5 cellular contexts compared by ENCODE assay signal in the genomic region with DNA sequence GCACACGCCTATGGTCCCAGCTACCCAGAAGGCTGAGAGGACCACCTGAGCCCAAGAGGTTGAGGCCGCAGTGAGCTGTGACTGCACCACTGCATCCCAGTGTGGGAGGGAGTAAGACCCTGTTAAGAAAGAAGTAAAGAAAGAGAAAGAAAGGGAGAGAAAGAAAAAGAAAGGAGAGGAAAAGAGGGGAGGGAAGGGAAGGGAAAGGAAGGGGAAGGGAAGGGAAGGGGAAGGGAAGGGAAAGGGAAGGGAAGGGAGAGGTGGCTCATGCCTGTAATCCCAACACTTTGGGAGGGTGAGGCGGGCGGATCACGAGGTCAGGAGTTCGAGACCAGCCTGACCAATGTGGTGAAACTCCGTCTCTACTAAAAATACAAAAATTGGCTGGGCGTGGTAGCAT. TPM values are rescaled to one million over a fixed set of nuclear protein-coding genes. Genes with fewer than 3 reads are reported as not detected.
DNase-seq lines count a peak whose midpoint lies in the region; ATAC-seq, FAIRE-seq and TF ChIP-seq lines count a peak whose summit lies in the region.
"Not testable (repeated sequence)": the region's sequence is repeated elsewhere in the genome, so short reads cannot be mapped to it uniquely, and the experiment has no call there.

No MANE protein-coding gene starts in this region.

- not testable (repeated sequence) for BruUV-seq in HepG2 (replicated peaks; lab: Mats Ljungman, UMichigan)

- H3K4me2 ChIP-seq in HepG2 (ENCODE audit: low read depth, low read length) = not testable (repeated sequence)

- peaks cover 34 to 86% of the 10 kb centered on the region in 2 experiments for H3K36me3 ChIP-seq in HEK293 (ENCODE audit: control insufficient read depth in 2 of 2, insufficient read depth in 1 of 2, low read length in 2 of 2)
- peaks cover 53 to 82% of the 10 kb centered on the region in 2 experiments for H3K36me3 ChIP-seq in HepG2 (replicated peaks in 1 of 2; ENCODE audit: control insufficient read depth in 1 of 2, insufficient read depth in 2 of 2, low read length in 2 of 2)

- H3K36me3 Mint-ChIP-seq in T-helper 2 cell treated with Interferon-gamma antibody and Interleukin-4, amounts not matched to agents 5 μg/mL and 100 μg/mL, for 36 hours (ENCODE audit: low read depth) = peaks cover 40% of the 10 kb centered on the region
- peaks cover 17% of the 10 kb centered on the region for H3K36me3 Mint-ChIP-seq in central memory CD8-positive, alpha-beta T cell (ENCODE audit: insufficient read depth)
- H3K36me3 Mint-ChIP-seq in stimulated activated effector memory CD8-positive, alpha-beta T cell treated with anti-CD3 and anti-CD28 coated beads, Interleukin-12 subunit alpha, Interleukin-12 subunit beta, amount 100 ng/mL, for 72 hours = peaks cover 94% of the 10 kb centered on the region

- H3K4me3 Mint-ChIP-seq in T-helper 2 cell treated with Interferon-gamma antibody and Interleukin-4, amounts not matched to agents 5 μg/mL and 100 μg/mL, for 36 hours; central memory CD8-positive, alpha-beta T cell; stimulated activated effector memory CD8-positive, alpha-beta T cell treated with anti-CD3 and anti-CD28 coated beads, Interleukin-12 subunit alpha, Interleukin-12 subunit beta, amount 100 ng/mL, for 72 hours: not testable (repeated sequence)

- 97% methylated on average over 8 of the region's 8 CpGs for WGBS in HepG2 (ENCODE audit: low lambda C conversion rate)

- not testable (repeated sequence) for H3K9me3 ChIP-seq in HEK293 (ENCODE audit: control insufficient read depth, insufficient read depth, low read depth, low read length); HepG2 (ENCODE audit: low read length)

- not testable (repeated sequence) for H3K4me1 ChIP-seq in HEK293 (ENCODE audit: control insufficient read depth, insufficient read depth, low read length); HepG2 (ENCODE audit: insufficient read depth, low read length)

- H3K9me3 Mint-ChIP-seq in T-helper 2 cell treated with Interferon-gamma antibody and Interleukin-4, amounts not matched to agents 5 μg/mL and 100 μg/mL, for 36 hours; central memory CD8-positive, alpha-beta T cell; stimulated activated effector memory CD8-positive, alpha-beta T cell treated with anti-CD3 and anti-CD28 coated beads, Interleukin-12 subunit alpha, Interleukin-12 subunit beta, amount 100 ng/mL, for 72 hours: not testable (repeated sequence)

- DNase-seq in T-helper 2 cell treated with Interferon-gamma antibody and Interleukin-4, amounts not matched to agents 5 μg/mL and 100 μg/mL, for 36 hours (ENCODE audit: low spot score); central memory CD8-positive, alpha-beta T cell (ENCODE audit: low spot score in 2 of 2); HepG2 (ENCODE audit: low spot score); stimulated activated effector memory CD8-positive, alpha-beta T cell treated with anti-CD3 and anti-CD28 coated beads, Interleukin-12 subunit alpha, Interleukin-12 subunit beta, amount 100 ng/mL, for 72 hours (ENCODE audit: low spot score in 2 of 2): not testable (repeated sequence)

- H3K27ac Mint-ChIP-seq in T-helper 2 cell treated with Interferon-gamma antibody and Interleukin-4, amounts not matched to agents 5 μg/mL and 100 μg/mL, for 36 hours = peak overlapping the region; percentile 49
- H3K27ac Mint-ChIP-seq in central memory CD8-positive, alpha-beta T cell (ENCODE audit: low read depth) = peak overlapping the region; percentile 72
- H3K27ac Mint-ChIP-seq in stimulated activated effector memory CD8-positive, alpha-beta T cell treated with anti-CD3 and anti-CD28 coated beads, Interleukin-12 subunit alpha, Interleukin-12 subunit beta, amount 100 ng/mL, for 72 hours = peak overlapping the region; percentile 86

- CTCF ChIA-PET in HEK293 (lab: Yijun Ruan, JAX) = interaction anchor here (0.6 to 1.5 kb wide), 3 partner anchors 14 to 103 kb away, joined by 3 read pairs; no protein-coding TSS in a partner anchor
- CTCF ChIA-PET in HepG2 (lab: Yijun Ruan, JAX; ENCODE audit: low intra/inter-chr PET ratio, low total read pairs) = not testable (repeated sequence)

- FAIRE-seq in HepG2 (lab: Jason Lieb, UNC) = not testable (repeated sequence)

- not testable (repeated sequence) for TF ChIP-seq CTCF in HEK293 (tag by site-specific recombination; IDR thresholded peaks at IDR 0.05); HepG2 (CRISPR knock-in tag; IDR thresholded peaks at IDR 0.05)

- H4K20me1 ChIP-seq in HepG2 (ENCODE audit: insufficient read depth, low read length) = not testable (repeated sequence)

- not testable (repeated sequence) for TF ChIP-seq RAD21 in HepG2 (CRISPR knock-in tag; IDR thresholded peaks at IDR 0.05)

- not testable (repeated sequence) for H2AFZ ChIP-seq in HepG2 (ENCODE audit: low read length)

- POLR2A ChIA-PET in HEK293 (lab: Yijun Ruan, JAX) (interaction anchor here (1.3 to 4.2 kb wide), 4 partner anchors 8 to 18 kb away, joined by 3 to 17 read pairs (median 5); a partner anchor contains a TSS), HepG2 (lab: Yijun Ruan, JAX) (interaction anchor here (1.4 kb wide), 1 partner anchor 12 kb away, joined by 4 read pairs; a partner anchor contains a TSS)

- not testable (repeated sequence) for H3K27ac ChIP-seq in HEK293 (ENCODE audit: extremely low read depth, low read depth, low read length); HepG2 (ENCODE audit: extremely low read length, insufficient read depth, low read length)

- not testable (repeated sequence) for H3K4me3 ChIP-seq in HEK293 (ENCODE audit: low read depth, low read length); HepG2 (replicated peaks in 1 of 3; ENCODE audit: insufficient read depth in 1 of 3, low read depth in 2 of 3, low read length in 3 of 3)

- H3K9ac ChIP-seq in HepG2 (ENCODE audit: insufficient read depth, low read depth, low read length) = not testable (repeated sequence)

- intact Hi-C loops in HepG2 (cut with micrococcal nuclease; ENCODE audit: unreplicated experiment) = not testable (repeated sequence)

- not testable (repeated sequence) for H3K79me2 ChIP-seq in HepG2 (ENCODE audit: insufficient read depth, low read length)

- in situ Hi-C loops in HepG2 (cut with HindIII; ENCODE audit: extremely low pct_ligation_motif_present, low pct_unique_long_range_greater_than_20kb) = not testable (repeated sequence)

- H3K27me3 ChIP-seq in HepG2 (ENCODE audit: control insufficient read depth in 1 of 2, insufficient read depth in 2 of 2, low read length in 2 of 2) = not testable (repeated sequence)

- TF ChIP-seq EP300 in HepG2 (IDR thresholded peaks at IDR 0.05; ENCODE audit: low read depth in 2 of 2, low read length in 2 of 2); HepG2 (CRISPR knock-in tag; IDR thresholded peaks at IDR 0.05; ENCODE audit: borderline replicate concordance): not testable (repeated sequence)

- H3K4me1 Mint-ChIP-seq in T-helper 2 cell treated with Interferon-gamma antibody and Interleukin-4, amounts not matched to agents 5 μg/mL and 100 μg/mL, for 36 hours (ENCODE audit: low read depth); central memory CD8-positive, alpha-beta T cell: not testable (repeated sequence)
- H3K4me1 Mint-ChIP-seq in stimulated activated effector memory CD8-positive, alpha-beta T cell treated with anti-CD3 and anti-CD28 coated beads, Interleukin-12 subunit alpha, Interleukin-12 subunit beta, amount 100 ng/mL, for 72 hours = peaks cover 12% of the 10 kb centered on the region

- not testable (repeated sequence) for ATAC-seq in central memory CD8-positive, alpha-beta T cell (replicated peaks; ENCODE audit: extremely low read depth, poor library complexity, severe bottlenecking); HepG2; stimulated activated effector memory CD8-positive, alpha-beta T cell treated with anti-CD3 and anti-CD28 coated beads, Interleukin-12 subunit alpha, Interleukin-12 subunit beta, amount 100 ng/mL, for 72 hours

- not testable (repeated sequence) for H3K27me3 Mint-ChIP-seq in T-helper 2 cell treated with Interferon-gamma antibody and Interleukin-4, amounts not matched to agents 5 μg/mL and 100 μg/mL, for 36 hours (ENCODE audit: low read depth); central memory CD8-positive, alpha-beta T cell

- not testable (repeated sequence) for TF ChIP-seq POLR2A in HepG2 (IDR thresholded peaks at IDR 0.05; ENCODE audit: insufficient read depth in 1 of 2, low read depth in 2 of 2, low read length in 2 of 2)

RNA-seq across cellular contexts. Expression of a gene that starts 12.2 kb away (rescaled TPM):
- 30.7 and 32.0 TPM in 2 replicates for total RNA-seq in HepG2 (2016; rRNA removed; fragmentation: Illumina TruSeq; extraction: Trizol)
- total RNA-seq in HepG2 (2016; cell fraction: cytosol; rRNA removed; fragmentation: Illumina TruSeq; extraction: Trizol; ENCODE audit: low read depth) = 1.6 and 2.2 TPM in 2 replicates
- total RNA-seq in HepG2 (2016; cell fraction: insoluble cytoplasmic fraction; rRNA removed; fragmentation: Illumina TruSeq; extraction: Trizol) = 27.3 and 31.2 TPM in 2 replicates
- total RNA-seq in HepG2 (2016; cell fraction: membrane; rRNA removed; fragmentation: Illumina TruSeq; extraction: Trizol) = 5.8 and 6.7 TPM in 2 replicates
- total RNA-seq in HepG2 (2016; cell fraction: nucleus; rRNA removed; fragmentation: Illumina TruSeq; extraction: Trizol) = 34.6 and 35.9 TPM in 2 replicates
- polyA plus RNA-seq in HepG2 (2011; rRNA removed) = 60.7 and 79.4 TPM in 2 replicates
- polyA plus RNA-seq in HepG2 (2011; cell fraction: cytosol; rRNA removed) = 38.0 and 49.6 TPM in 2 replicates
- polyA plus RNA-seq in HepG2 (2011; cell fraction: nucleus; rRNA removed) = 221 and 265 TPM in 2 replicates
- 36.5 and 41.4 TPM in 2 replicates for polyA plus RNA-seq in HepG2 (2012)
- 1.1 and 1.4 TPM in 2 replicates for polyA plus RNA-seq in HepG2 (2016; cell fraction: cytosol; fragmentation: Illumina TruSeq; extraction: Trizol; ENCODE audit: low read depth)
- polyA plus RNA-seq in HepG2 (2016; cell fraction: insoluble cytoplasmic fraction; fragmentation: Illumina TruSeq; extraction: Trizol; ENCODE audit: low read depth) = 16.9 and 21.5 TPM in 2 replicates
- polyA plus RNA-seq in HepG2 (2016; cell fraction: membrane; fragmentation: Illumina TruSeq; extraction: Trizol; ENCODE audit: low read depth) = 2.2 and 2.7 TPM in 2 replicates
- 63.7 and 70.4 TPM in 2 replicates for polyA plus RNA-seq in HepG2 (2016; cell fraction: nucleus; fragmentation: Illumina TruSeq; extraction: Trizol; ENCODE audit: insufficient read depth, low read depth)
- polyA minus RNA-seq in HepG2 (2011; rRNA and poly(A)+ RNA removed; ENCODE audit: low replicate concordance) = 14.4 and 143 TPM in 2 replicates
- 44.5 and 45.5 TPM in 2 replicates for polyA minus RNA-seq in HepG2 (2011; cell fraction: cytosol; rRNA and poly(A)+ RNA removed)
- polyA minus RNA-seq in HepG2 (2011; cell fraction: nucleus; rRNA and poly(A)+ RNA removed) = 65.0 and 67.0 TPM in 2 replicates

RNA-seq across cellular contexts. Expression of a gene that starts 17.8 kb away (rescaled TPM):
- total RNA-seq in HepG2 (2016; rRNA removed; fragmentation: Illumina TruSeq; extraction: Trizol) = 56.1 and 56.8 TPM in 2 replicates
- 24.7 and 25.2 TPM in 2 replicates for total RNA-seq in HepG2 (2016; cell fraction: cytosol; rRNA removed; fragmentation: Illumina TruSeq; extraction: Trizol; ENCODE audit: low read depth)
- total RNA-seq in HepG2 (2016; cell fraction: insoluble cytoplasmic fraction; rRNA removed; fragmentation: Illumina TruSeq; extraction: Trizol) = 45.8 and 58.5 TPM in 2 replicates
- 19.8 and 24.7 TPM in 2 replicates for total RNA-seq in HepG2 (2016; cell fraction: membrane; rRNA removed; fragmentation: Illumina TruSeq; extraction: Trizol)
- total RNA-seq in HepG2 (2016; cell fraction: nucleus; rRNA removed; fragmentation: Illumina TruSeq; extraction: Trizol) = 29.3 and 31.1 TPM in 2 replicates
- polyA plus RNA-seq in HepG2 (2011; rRNA removed) = 65.6 and 69.9 TPM in 2 replicates
- polyA plus RNA-seq in HepG2 (2011; cell fraction: cytosol; rRNA removed) = 54.5 and 71.8 TPM in 2 replicates
- 75.8 and 91.0 TPM in 2 replicates for polyA plus RNA-seq in HepG2 (2011; cell fraction: nucleus; rRNA removed)
- 95.2 and 116 TPM in 2 replicates for polyA plus RNA-seq in HepG2 (2012)
- polyA plus RNA-seq in HepG2 (2016; cell fraction: cytosol; fragmentation: Illumina TruSeq; extraction: Trizol; ENCODE audit: low read depth) = 24.0 and 25.5 TPM in 2 replicates
- polyA plus RNA-seq in HepG2 (2016; cell fraction: insoluble cytoplasmic fraction; fragmentation: Illumina TruSeq; extraction: Trizol; ENCODE audit: low read depth) = 88.5 and 104 TPM in 2 replicates
- 24.2 and 27.0 TPM in 2 replicates for polyA plus RNA-seq in HepG2 (2016; cell fraction: membrane; fragmentation: Illumina TruSeq; extraction: Trizol; ENCODE audit: low read depth)
- 91.3 and 95.0 TPM in 2 replicates for polyA plus RNA-seq in HepG2 (2016; cell fraction: nucleus; fragmentation: Illumina TruSeq; extraction: Trizol; ENCODE audit: insufficient read depth, low read depth)
- polyA minus RNA-seq in HepG2 (2011; rRNA and poly(A)+ RNA removed; ENCODE audit: low replicate concordance) = 45.8 and 60.7 TPM in 2 replicates
- 30.5 and 54.2 TPM in 2 replicates for polyA minus RNA-seq in HepG2 (2011; cell fraction: cytosol; rRNA and poly(A)+ RNA removed)
- 18.3 and 19.6 TPM in 2 replicates for polyA minus RNA-seq in HepG2 (2011; cell fraction: nucleus; rRNA and poly(A)+ RNA removed)

RNA-seq across cellular contexts. Expression of a gene that starts 18.0 kb away (rescaled TPM):
- total RNA-seq in HepG2 (2016; rRNA removed; fragmentation: Illumina TruSeq; extraction: Trizol) = 45.4 and 45.8 TPM in 2 replicates
- 8.5 and 8.8 TPM in 2 replicates for total RNA-seq in HepG2 (2016; cell fraction: cytosol; rRNA removed; fragmentation: Illumina TruSeq; extraction: Trizol; ENCODE audit: low read depth)
- total RNA-seq in HepG2 (2016; cell fraction: insoluble cytoplasmic fraction; rRNA removed; fragmentation: Illumina TruSeq; extraction: Trizol) = 47.2 and 51.0 TPM in 2 replicates
- total RNA-seq in HepG2 (2016; cell fraction: membrane; rRNA removed; fragmentation: Illumina TruSeq; extraction: Trizol) = 13.3 and 15.2 TPM in 2 replicates
- 35.8 and 40.4 TPM in 2 replicates for total RNA-seq in HepG2 (2016; cell fraction: nucleus; rRNA removed; fragmentation: Illumina TruSeq; extraction: Trizol)
- 70.4 and 89.4 TPM in 2 replicates for polyA plus RNA-seq in HepG2 (2011; rRNA removed)
- 29.9 and 38.2 TPM in 2 replicates for polyA plus RNA-seq in HepG2 (2011; cell fraction: cytosol; rRNA removed)
- polyA plus RNA-seq in HepG2 (2011; cell fraction: nucleus; rRNA removed) = 249 and 270 TPM in 2 replicates
- polyA plus RNA-seq in HepG2 (2012) = 56.0 and 58.1 TPM in 2 replicates
- polyA plus RNA-seq in HepG2 (2016; cell fraction: cytosol; fragmentation: Illumina TruSeq; extraction: Trizol; ENCODE audit: low read depth) = 4.5 and 5.4 TPM in 2 replicates
- 32.7 and 33.8 TPM in 2 replicates for polyA plus RNA-seq in HepG2 (2016; cell fraction: insoluble cytoplasmic fraction; fragmentation: Illumina TruSeq; extraction: Trizol; ENCODE audit: low read depth)
- polyA plus RNA-seq in HepG2 (2016; cell fraction: membrane; fragmentation: Illumina TruSeq; extraction: Trizol; ENCODE audit: low read depth) = 6.9 and 7.6 TPM in 2 replicates
- polyA plus RNA-seq in HepG2 (2016; cell fraction: nucleus; fragmentation: Illumina TruSeq; extraction: Trizol; ENCODE audit: insufficient read depth, low read depth) = 72.9 and 91.6 TPM in 2 replicates
- 12.0 and 88.9 TPM in 2 replicates for polyA minus RNA-seq in HepG2 (2011; rRNA and poly(A)+ RNA removed; ENCODE audit: low replicate concordance)
- polyA minus RNA-seq in HepG2 (2011; cell fraction: cytosol; rRNA and poly(A)+ RNA removed) = 22.5 and 32.4 TPM in 2 replicates
- polyA minus RNA-seq in HepG2 (2011; cell fraction: nucleus; rRNA and poly(A)+ RNA removed) = 64.2 and 74.3 TPM in 2 replicates

RNA-seq across cellular contexts. Expression of a gene that starts 20.1 kb away (rescaled TPM):
- total RNA-seq in HepG2 (2016; rRNA removed; fragmentation: Illumina TruSeq; extraction: Trizol) = 144 and 184 TPM in 2 replicates
- 41.5 and 43.9 TPM in 2 replicates for total RNA-seq in HepG2 (2016; cell fraction: cytosol; rRNA removed; fragmentation: Illumina TruSeq; extraction: Trizol; ENCODE audit: low read depth)
- 139 and 185 TPM in 2 replicates for total RNA-seq in HepG2 (2016; cell fraction: insoluble cytoplasmic fraction; rRNA removed; fragmentation: Illumina TruSeq; extraction: Trizol)
- 82.9 and 85.4 TPM in 2 replicates for total RNA-seq in HepG2 (2016; cell fraction: membrane; rRNA removed; fragmentation: Illumina TruSeq; extraction: Trizol)
- total RNA-seq in HepG2 (2016; cell fraction: nucleus; rRNA removed; fragmentation: Illumina TruSeq; extraction: Trizol) = 49.7 and 52.1 TPM in 2 replicates
- polyA plus RNA-seq in HepG2 (2011; rRNA removed) = 29.5 and 31.1 TPM in 2 replicates
- 28.3 and 36.3 TPM in 2 replicates for polyA plus RNA-seq in HepG2 (2011; cell fraction: cytosol; rRNA removed)
- polyA plus RNA-seq in HepG2 (2011; cell fraction: nucleus; rRNA removed) = 8.2 and 11.1 TPM in 2 replicates
- polyA plus RNA-seq in HepG2 (2012) = 35.6 and 36.9 TPM in 2 replicates
- polyA plus RNA-seq in HepG2 (2016; cell fraction: cytosol; fragmentation: Illumina TruSeq; extraction: Trizol; ENCODE audit: low read depth) = 26.9 and 28.8 TPM in 2 replicates
- 145 and 156 TPM in 2 replicates for polyA plus RNA-seq in HepG2 (2016; cell fraction: insoluble cytoplasmic fraction; fragmentation: Illumina TruSeq; extraction: Trizol; ENCODE audit: low read depth)
- 45.9 and 51.4 TPM in 2 replicates for polyA plus RNA-seq in HepG2 (2016; cell fraction: membrane; fragmentation: Illumina TruSeq; extraction: Trizol; ENCODE audit: low read depth)
- 64.0 and 64.6 TPM in 2 replicates for polyA plus RNA-seq in HepG2 (2016; cell fraction: nucleus; fragmentation: Illumina TruSeq; extraction: Trizol; ENCODE audit: insufficient read depth, low read depth)
- 22.6 and 58.3 TPM in 2 replicates for polyA minus RNA-seq in HepG2 (2011; rRNA and poly(A)+ RNA removed; ENCODE audit: low replicate concordance)
- 22.8 and 24.6 TPM in 2 replicates for polyA minus RNA-seq in HepG2 (2011; cell fraction: cytosol; rRNA and poly(A)+ RNA removed)
- 12.1 and 18.5 TPM in 2 replicates for polyA minus RNA-seq in HepG2 (2011; cell fraction: nucleus; rRNA and poly(A)+ RNA removed)

RNA-seq across cellular contexts. Expression of a gene that starts 27.4 kb away (rescaled TPM):
- total RNA-seq in HepG2 (2016; rRNA removed; fragmentation: Illumina TruSeq; extraction: Trizol) = 91.5 and 92.5 TPM in 2 replicates
- total RNA-seq in HepG2 (2016; cell fraction: cytosol; rRNA removed; fragmentation: Illumina TruSeq; extraction: Trizol; ENCODE audit: low read depth) = 92.6 and 104 TPM in 2 replicates
- 81.4 and 95.9 TPM in 2 replicates for total RNA-seq in HepG2 (2016; cell fraction: insoluble cytoplasmic fraction; rRNA removed; fragmentation: Illumina TruSeq; extraction: Trizol)
- total RNA-seq in HepG2 (2016; cell fraction: membrane; rRNA removed; fragmentation: Illumina TruSeq; extraction: Trizol) = 165 and 174 TPM in 2 replicates
- 33.2 and 38.7 TPM in 2 replicates for total RNA-seq in HepG2 (2016; cell fraction: nucleus; rRNA removed; fragmentation: Illumina TruSeq; extraction: Trizol)
- polyA plus RNA-seq in HepG2 (2011; rRNA removed) = 78.3 and 98.4 TPM in 2 replicates
- polyA plus RNA-seq in HepG2 (2011; cell fraction: cytosol; rRNA removed) = 97.5 and 104 TPM in 2 replicates
- polyA plus RNA-seq in HepG2 (2011; cell fraction: nucleus; rRNA removed) = 95.1 and 97.9 TPM in 2 replicates
- polyA plus RNA-seq in HepG2 (2012) = 81.6 and 83.1 TPM in 2 replicates
- 89.0 and 108 TPM in 2 replicates for polyA plus RNA-seq in HepG2 (2016; cell fraction: cytosol; fragmentation: Illumina TruSeq; extraction: Trizol; ENCODE audit: low read depth)
- polyA plus RNA-seq in HepG2 (2016; cell fraction: insoluble cytoplasmic fraction; fragmentation: Illumina TruSeq; extraction: Trizol; ENCODE audit: low read depth) = 74.1 and 85.8 TPM in 2 replicates
- polyA plus RNA-seq in HepG2 (2016; cell fraction: membrane; fragmentation: Illumina TruSeq; extraction: Trizol; ENCODE audit: low read depth) = 126 and 140 TPM in 2 replicates
- 57.9 and 59.0 TPM in 2 replicates for polyA plus RNA-seq in HepG2 (2016; cell fraction: nucleus; fragmentation: Illumina TruSeq; extraction: Trizol; ENCODE audit: insufficient read depth, low read depth)
- 126 and 143 TPM in 2 replicates for polyA minus RNA-seq in HepG2 (2011; rRNA and poly(A)+ RNA removed; ENCODE audit: low replicate concordance)
- 36.5 and 39.9 TPM in 2 replicates for polyA minus RNA-seq in HepG2 (2011; cell fraction: cytosol; rRNA and poly(A)+ RNA removed)
- 18.9 and 19.6 TPM in 2 replicates for polyA minus RNA-seq in HepG2 (2011; cell fraction: nucleus; rRNA and poly(A)+ RNA removed)
